ENCODE assay signal across 17 cellular contexts in genomic region chr12:46958599-46959290, GRCh38.
A peak's percentile ranks its signal among the peaks of the same experiment; 100 is the strongest.
DNase-seq lines count a peak whose midpoint lies in the region; TF ChIP-seq lines count a peak whose summit lies in the region.
"Had no signal": no experiment of that assay in that cellular context is flagged by ENCODE, and none has a peak within 500 bp of the region (broad histone marks: within the 10 kb centered on the region; RNA-seq: fewer than 3 reads in every experiment).

No MANE protein-coding gene starts in this region.

- no peaks in the 10 kb centered on the region for H3K79me2 ChIP-seq in osteoblast (ENCODE audit: insufficient read depth, low read length)

- no peaks in the 10 kb centered on the region for H3K9me3 ChIP-seq in osteoblast (ENCODE audit: low read depth, low read length)
- H3K9me3 ChIP-seq: BLaER1 treated with 17β-estradiol and CSF1 and Interleukin-3, amounts not matched to agents 10 nM and 100 nM; HAP-1 had no signal

- peaks cover 24% of the 10 kb centered on the region for H3K4me1 ChIP-seq in osteoblast (ENCODE audit: insufficient read depth, low read length)
- H3K4me1 ChIP-seq: HAP-1 had no signal

- H3K4me3 ChIP-seq in osteoblast (ENCODE audit: insufficient read depth, low read length), result no peak overlapping the region
- H3K4me3 ChIP-seq: BLaER1 treated with 17β-estradiol and CSF1 and Interleukin-3, amounts not matched to agents 10 nM and 100 nM; HAP-1 had no signal

- no peaks in the 10 kb centered on the region for H3K27me3 ChIP-seq in osteoblast (ENCODE audit: insufficient read depth, low read length)
- H3K27me3 ChIP-seq: BLaER1 treated with 17β-estradiol and CSF1 and Interleukin-3, amounts not matched to agents 10 nM and 100 nM had no signal

- H3K27ac ChIP-seq in epithelial cell of prostate (peak overlapping the region; percentile 33), osteoblast (ENCODE audit: low read depth, low read length) (peak overlapping the region; percentile 42)
- H3K27ac ChIP-seq: 22Rv1; BLaER1 treated with 17β-estradiol and CSF1 and Interleukin-3, amounts not matched to agents 10 nM and 100 nM; HL-60 had no signal

- H3K4me2 ChIP-seq in osteoblast (ENCODE audit: insufficient read depth, low read length), result peak overlapping the region; percentile 52

- H3K36me3 ChIP-seq in osteoblast (ENCODE audit: insufficient read depth, low read length), result no peaks in the 10 kb centered on the region
- H3K36me3 ChIP-seq: BLaER1 treated with 17β-estradiol and CSF1 and Interleukin-3, amounts not matched to agents 10 nM and 100 nM; HAP-1 had no signal

- DNase-seq in DMS53 (lab: John Stamatoyannopoulos, UW), result peak; percentile 62
- DNase-seq in DMS53 treated with DMSO at 0.1 percent for 48 hours (lab: John Stamatoyannopoulos, UW; ENCODE audit: unreplicated experiment), result no peak
- no peak for DNase-seq in epithelial cell of prostate (ENCODE audit: low read depth, low spot score)
- DNase-seq in osteoblast (ENCODE audit: insufficient read length, low spot score, missing footprints), result no peak
- no peak for DNase-seq in mucosa of gallbladder (ENCODE audit: low spot score)
- no peak for DNase-seq in GOT3 (lab: John Stamatoyannopoulos, UW)
- DNase-seq in OCI-M2 (lab: John Stamatoyannopoulos, UW; ENCODE audit: unreplicated experiment), result no peak
- no peak for DNase-seq in HT-29 (ENCODE audit: low spot score)
- DNase-seq: DMS153, Karpas-422, NCI-H187 treated with DMSO at 0.1 percent for 48 hours, NCI-H446, SIG-M5 had no signal

- H2AFZ ChIP-seq in osteoblast (ENCODE audit: low read length), result no peak overlapping the region

- no peak for TF ChIP-seq CTCF in osteoblast (IDR thresholded peaks at IDR 0.05; ENCODE audit: extremely low read depth, low read depth, low read length)

- H4K20me1 ChIP-seq in osteoblast (ENCODE audit: insufficient read depth, low read length), result no peaks in the 10 kb centered on the region
- H4K20me1 ChIP-seq: BLaER1 treated with 17β-estradiol and CSF1 and Interleukin-3, amounts not matched to agents 10 nM and 100 nM had no signal
